In genomic region chr3:177545964-177546363, GRCh38 we compare ENCODE assay signal across 26 cellular contexts.
DNase-seq lines count a peak whose midpoint lies in the region; ATAC-seq and TF ChIP-seq lines count a peak whose summit lies in the region.
"Had no signal": no experiment of that assay in that cellular context is flagged by ENCODE, and none has a peak within 500 bp of the region (broad histone marks: within the 10 kb centered on the region; RNA-seq: fewer than 3 reads in every experiment).

No MANE protein-coding gene starts in this region.

- H3K79me2 ChIP-seq in GM23338 (replicated peaks; ENCODE audit: insufficient read depth) = no peaks in the 10 kb centered on the region

- intact Hi-C loops in left ventricle myocardium inferior (cut with micrococcal nuclease) = no loop called here

- peak; percentile 41 for DNase-seq in AG09319 (ENCODE audit: extremely low read depth, low read depth)
- no peak for DNase-seq in GM23338 (ENCODE audit: low spot score)
- peak; percentile 87 for DNase-seq in fibroblast of the conjunctiva (ENCODE audit: low read depth)
- no peak for DNase-seq in pons (ENCODE audit: low spot score)
- DNase-seq in left ventricle myocardium inferior = no peak
- DNase-seq: 8988T; AML-193; CD4-positive, alpha-beta memory T cell; COR-L47; DMS79; GF-D8; H7; KBM-7; MV-4-11; NCI-H1105; NCI-H146; NCI-H1930; NCI-H446; NCI-H524 treated with DMSO at 0.1 percent for 48 hours; NCI-H82; SHP77 had no signal

- H4K20me1 ChIP-seq in GM23338 (replicated peaks; ENCODE audit: insufficient read depth) = no peaks in the 10 kb centered on the region
- H4K20me1 ChIP-seq: BLaER1 treated with 17β-estradiol and CSF1 and Interleukin-3, amounts not matched to agents 10 nM and 100 nM had no signal

- peaks cover 7% of the 10 kb centered on the region; the same call in 1 of the 2 replicates for H3K9me2 ChIP-seq in GM23338 (ENCODE audit: insufficient read depth)

- H3K9me3 ChIP-seq in left ventricle myocardium inferior (replicated peaks) = no peaks in the 10 kb centered on the region

- H3K4me1 ChIP-seq in GM23338 (ENCODE audit: insufficient read depth) = no peaks in the 10 kb centered on the region; the same call in 1 of the 2 replicates
- peaks cover 16% of the 10 kb centered on the region for H3K4me1 ChIP-seq in left ventricle myocardium inferior

- no peaks in the 10 kb centered on the region for H3K36me3 Mint-ChIP-seq in GM23338 (ENCODE audit: low read depth)
- H3K36me3 Mint-ChIP-seq: CD4-positive, alpha-beta memory T cell had no signal

- H3K4me2 ChIP-seq in GM23338 = no peak overlapping the region

- H3K4me3 Mint-ChIP-seq in GM23338 = no peak overlapping the region

- no peak for ATAC-seq in GM23338
- ATAC-seq in SK-N-SH treated with all-trans-retinoic acid at 6 μM for 48 hours = peak; percentile 55; the same call in 1 of the 3 replicates
- ATAC-seq in HG02981 (IDR thresholded peaks at IDR 0.05; ENCODE audit: unreplicated experiment) = no peak
- ATAC-seq in GM19467 (IDR thresholded peaks at IDR 0.05; ENCODE audit: unreplicated experiment) = no peak

- H2AFZ ChIP-seq in GM23338 = peak overlapping the region; percentile 69; the same call in 1 of the 2 replicates

- no peaks in the 10 kb centered on the region for H3F3A ChIP-seq in GM23338 (replicated peaks; ENCODE audit: low read depth)

- H3K4me1 Mint-ChIP-seq in GM23338 = peaks cover 13% of the 10 kb centered on the region

- H3K27ac ChIP-seq in GM23338 (ENCODE audit: low read depth) (no peak overlapping the region), left ventricle myocardium inferior (replicated peaks) (no peak overlapping the region)
- H3K27ac ChIP-seq: RWPE1 had no signal

- H3K27me3 Mint-ChIP-seq in GM23338 (ENCODE audit: insufficient read depth, low read depth, poor library complexity) = peaks cover 3% of the 10 kb centered on the region
- H3K27me3 Mint-ChIP-seq: CD4-positive, alpha-beta memory T cell had no signal

- no peak for TF ChIP-seq CTCF in AG09319 (IDR thresholded peaks at IDR 0.05; ENCODE audit: low read depth, low read length)
- TF ChIP-seq CTCF in GM23338 (conservative IDR thresholded peaks at IDR 0.05; ENCODE audit: low read depth in 2 of 2) = no peak
- TF ChIP-seq CTCF in left ventricle myocardium inferior (IDR thresholded peaks at IDR 0.05; ENCODE audit: borderline replicate concordance) = no peak

- H3K27me3 ChIP-seq in GM23338 (ENCODE audit: insufficient read depth) (no peaks in the 10 kb centered on the region), left ventricle myocardium inferior (ENCODE audit: low read depth) (no peaks in the 10 kb centered on the region)
- H3K27me3 ChIP-seq: BLaER1 treated with 17β-estradiol and CSF1 and Interleukin-3, amounts not matched to agents 10 nM and 100 nM had no signal

- H3K4me3 ChIP-seq in GM23338 (no peak overlapping the region), left ventricle myocardium inferior (no peak overlapping the region)
- H3K4me3 ChIP-seq: BLaER1 treated with 17β-estradiol and CSF1 and Interleukin-3, amounts not matched to agents 10 nM and 100 nM had no signal

- H3K36me3 ChIP-seq in GM23338 (ENCODE audit: insufficient read depth) = no peaks in the 10 kb centered on the region
- no peaks in the 10 kb centered on the region for H3K36me3 ChIP-seq in left ventricle myocardium inferior
- H3K36me3 ChIP-seq: BLaER1 treated with 17β-estradiol and CSF1 and Interleukin-3, amounts not matched to agents 10 nM and 100 nM had no signal

- H3K9me3 Mint-ChIP-seq in GM23338 = no peaks in the 10 kb centered on the region; the same call in 2 of the 3 replicates

- H3K27ac Mint-ChIP-seq in GM23338 = no peak overlapping the region

TF ChIP-seq in GM23338, 12 proteins besides CTCF, POLR2A, EP300 and RAD21 (continues in another document):
- TF ChIP-seq ZNF114 (CRISPR knock-in tag; IDR thresholded peaks at IDR 0.05) (no peak), CREB1 (CRISPR knock-in tag; IDR thresholded peaks at IDR 0.05; ENCODE audit: low read depth) (no peak), POLR2AphosphoS5 (IDR thresholded peaks at IDR 0.05; ENCODE audit: low read depth) (no peak), JUNB (IDR thresholded peaks at IDR 0.05; ENCODE audit: unreplicated experiment) (no peak), EZH2 (IDR thresholded peaks at IDR 0.05; ENCODE audit: low read depth, unreplicated experiment) (no peak), ZNF331 (CRISPR knock-in tag; IDR thresholded peaks at IDR 0.05; ENCODE audit: low read depth) (no peak), NANOG (IDR thresholded peaks at IDR 0.05; ENCODE audit: borderline replicate concordance) (no peak)
- TF ChIP-seq, protein P1, sequence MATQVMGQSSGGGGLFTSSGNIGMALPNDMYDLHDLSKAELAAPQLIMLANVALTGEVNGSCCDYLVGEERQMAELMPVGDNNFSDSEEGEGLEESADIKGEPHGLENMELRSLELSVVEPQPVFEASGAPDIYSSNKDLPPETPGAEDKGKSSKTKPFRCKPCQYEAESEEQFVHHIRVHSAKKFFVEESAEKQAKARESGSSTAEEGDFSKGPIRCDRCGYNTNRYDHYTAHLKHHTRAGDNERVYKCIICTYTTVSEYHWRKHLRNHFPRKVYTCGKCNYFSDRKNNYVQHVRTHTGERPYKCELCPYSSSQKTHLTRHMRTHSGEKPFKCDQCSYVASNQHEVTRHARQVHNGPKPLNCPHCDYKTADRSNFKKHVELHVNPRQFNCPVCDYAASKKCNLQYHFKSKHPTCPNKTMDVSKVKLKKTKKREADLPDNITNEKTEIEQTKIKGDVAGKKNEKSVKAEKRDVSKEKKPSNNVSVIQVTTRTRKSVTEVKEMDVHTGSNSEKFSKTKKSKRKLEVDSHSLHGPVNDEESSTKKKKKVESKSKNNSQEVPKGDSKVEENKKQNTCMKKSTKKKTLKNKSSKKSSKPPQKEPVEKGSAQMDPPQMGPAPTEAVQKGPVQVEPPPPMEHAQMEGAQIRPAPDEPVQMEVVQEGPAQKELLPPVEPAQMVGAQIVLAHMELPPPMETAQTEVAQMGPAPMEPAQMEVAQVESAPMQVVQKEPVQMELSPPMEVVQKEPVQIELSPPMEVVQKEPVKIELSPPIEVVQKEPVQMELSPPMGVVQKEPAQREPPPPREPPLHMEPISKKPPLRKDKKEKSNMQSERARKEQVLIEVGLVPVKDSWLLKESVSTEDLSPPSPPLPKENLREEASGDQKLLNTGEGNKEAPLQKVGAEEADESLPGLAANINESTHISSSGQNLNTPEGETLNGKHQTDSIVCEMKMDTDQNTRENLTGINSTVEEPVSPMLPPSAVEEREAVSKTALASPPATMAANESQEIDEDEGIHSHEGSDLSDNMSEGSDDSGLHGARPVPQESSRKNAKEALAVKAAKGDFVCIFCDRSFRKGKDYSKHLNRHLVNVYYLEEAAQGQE (IDR thresholded peaks at IDR 0.05; ENCODE audit: unreplicated experiment) = no peak

TF ChIP-seq in SK-N-SH treated with all-trans-retinoic acid at 6 μM for 48 hours, 23 proteins besides CTCF, POLR2A, EP300 and RAD21:
- no peak for TF ChIP-seq TOX (CRISPR knock-in tag; IDR thresholded peaks at IDR 0.05; ENCODE audit: borderline replicate concordance)
- TF ChIP-seq TSHZ2 (CRISPR knock-in tag; IDR thresholded peaks at IDR 0.05) = peak; percentile 33; the same call in 1 of the 2 replicates
- peak; percentile 67; the same call in 1 of the 2 replicates for TF ChIP-seq TCF4 (CRISPR knock-in tag; IDR thresholded peaks at IDR 0.05; ENCODE audit: borderline replicate concordance)
- TF ChIP-seq ZFP3 (CRISPR knock-in tag; IDR thresholded peaks at IDR 0.05) = no peak

Comparison
In these comparisons a context has a peak if more than half of its experiments do, and no peak if none do; other contexts are left out.
1. DNase-seq: peak in AG09319 (single experiment) and fibroblast of the conjunctiva (single experiment); none in GM23338 (single experiment), pons (single experiment) and left ventricle myocardium inferior (single experiment).